Comparison of ENCODE assay signal across 1 cellular context in genomic region chr11:5460983-5461621, GRCh38.
TF ChIP-seq lines count a peak whose summit lies in the region.

No MANE protein-coding gene starts in this region.

TF ChIP-seq in K562, 482 proteins besides CTCF, POLR2A, EP300 and RAD21:
- TF ChIP-seq POLR2AphosphoS5 (IDR thresholded peaks at IDR 0.05; ENCODE audit: control insufficient read depth, insufficient read depth, low read depth, low read length) (peak; percentile 50), SMAD4 (CRISPR knock-in tag; conservative IDR thresholded peaks at IDR 0.05) (no peak), FOXP1 (CRISPR knock-in tag; IDR thresholded peaks at IDR 0.05) (no peak), SUPT5H (IDR thresholded peaks at IDR 0.05) (peak; percentile 43; the same call in 1 of the 2 replicates), POLR2G (IDR thresholded peaks at IDR 0.05; ENCODE audit: low read depth, low read length) (peak; percentile 70), HDAC1 (IDR thresholded peaks at IDR 0.05) (no peak), NFIC (IDR thresholded peaks at IDR 0.05) (no peak), IRF2 (CRISPR knock-in tag; IDR thresholded peaks at IDR 0.05) (0 out of 2 replicates have a peak, but pooled peaks have one; percentile 48), ZNF445 (CRISPR knock-in tag; IDR thresholded peaks at IDR 0.05; ENCODE audit: low read depth) (no peak), RBM22 (IDR thresholded peaks at IDR 0.05; ENCODE audit: low read depth, low read length, poor library complexity, severe bottlenecking) (peak; percentile 70), POLR2H (tag; IDR thresholded peaks at IDR 0.05; ENCODE audit: low read depth) (no peak)
- TF ChIP-seq, protein P1, sequence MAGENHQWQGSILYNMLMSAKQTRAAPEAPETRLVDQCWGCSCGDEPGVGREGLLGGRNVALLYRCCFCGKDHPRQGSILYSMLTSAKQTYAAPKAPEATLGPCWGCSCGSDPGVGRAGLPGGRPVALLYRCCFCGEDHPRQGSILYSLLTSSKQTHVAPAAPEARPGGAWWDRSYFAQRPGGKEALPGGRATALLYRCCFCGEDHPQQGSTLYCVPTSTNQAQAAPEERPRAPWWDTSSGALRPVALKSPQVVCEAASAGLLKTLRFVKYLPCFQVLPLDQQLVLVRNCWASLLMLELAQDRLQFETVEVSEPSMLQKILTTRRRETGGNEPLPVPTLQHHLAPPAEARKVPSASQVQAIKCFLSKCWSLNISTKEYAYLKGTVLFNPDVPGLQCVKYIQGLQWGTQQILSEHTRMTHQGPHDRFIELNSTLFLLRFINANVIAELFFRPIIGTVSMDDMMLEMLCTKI (IDR thresholded peaks at IDR 0.05; ENCODE audit: partially characterized antibody) = no peak
- TF ChIP-seq, protein P2, sequence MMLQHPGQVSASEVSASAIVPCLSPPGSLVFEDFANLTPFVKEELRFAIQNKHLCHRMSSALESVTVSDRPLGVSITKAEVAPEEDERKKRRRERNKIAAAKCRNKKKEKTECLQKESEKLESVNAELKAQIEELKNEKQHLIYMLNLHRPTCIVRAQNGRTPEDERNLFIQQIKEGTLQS (IDR thresholded peaks at IDR 0.05) = no peak
- TF ChIP-seq, protein P2 (CRISPR knock-in tag; conservative IDR thresholded peaks at IDR 0.05) = no peak
- TF ChIP-seq, protein P3, sequence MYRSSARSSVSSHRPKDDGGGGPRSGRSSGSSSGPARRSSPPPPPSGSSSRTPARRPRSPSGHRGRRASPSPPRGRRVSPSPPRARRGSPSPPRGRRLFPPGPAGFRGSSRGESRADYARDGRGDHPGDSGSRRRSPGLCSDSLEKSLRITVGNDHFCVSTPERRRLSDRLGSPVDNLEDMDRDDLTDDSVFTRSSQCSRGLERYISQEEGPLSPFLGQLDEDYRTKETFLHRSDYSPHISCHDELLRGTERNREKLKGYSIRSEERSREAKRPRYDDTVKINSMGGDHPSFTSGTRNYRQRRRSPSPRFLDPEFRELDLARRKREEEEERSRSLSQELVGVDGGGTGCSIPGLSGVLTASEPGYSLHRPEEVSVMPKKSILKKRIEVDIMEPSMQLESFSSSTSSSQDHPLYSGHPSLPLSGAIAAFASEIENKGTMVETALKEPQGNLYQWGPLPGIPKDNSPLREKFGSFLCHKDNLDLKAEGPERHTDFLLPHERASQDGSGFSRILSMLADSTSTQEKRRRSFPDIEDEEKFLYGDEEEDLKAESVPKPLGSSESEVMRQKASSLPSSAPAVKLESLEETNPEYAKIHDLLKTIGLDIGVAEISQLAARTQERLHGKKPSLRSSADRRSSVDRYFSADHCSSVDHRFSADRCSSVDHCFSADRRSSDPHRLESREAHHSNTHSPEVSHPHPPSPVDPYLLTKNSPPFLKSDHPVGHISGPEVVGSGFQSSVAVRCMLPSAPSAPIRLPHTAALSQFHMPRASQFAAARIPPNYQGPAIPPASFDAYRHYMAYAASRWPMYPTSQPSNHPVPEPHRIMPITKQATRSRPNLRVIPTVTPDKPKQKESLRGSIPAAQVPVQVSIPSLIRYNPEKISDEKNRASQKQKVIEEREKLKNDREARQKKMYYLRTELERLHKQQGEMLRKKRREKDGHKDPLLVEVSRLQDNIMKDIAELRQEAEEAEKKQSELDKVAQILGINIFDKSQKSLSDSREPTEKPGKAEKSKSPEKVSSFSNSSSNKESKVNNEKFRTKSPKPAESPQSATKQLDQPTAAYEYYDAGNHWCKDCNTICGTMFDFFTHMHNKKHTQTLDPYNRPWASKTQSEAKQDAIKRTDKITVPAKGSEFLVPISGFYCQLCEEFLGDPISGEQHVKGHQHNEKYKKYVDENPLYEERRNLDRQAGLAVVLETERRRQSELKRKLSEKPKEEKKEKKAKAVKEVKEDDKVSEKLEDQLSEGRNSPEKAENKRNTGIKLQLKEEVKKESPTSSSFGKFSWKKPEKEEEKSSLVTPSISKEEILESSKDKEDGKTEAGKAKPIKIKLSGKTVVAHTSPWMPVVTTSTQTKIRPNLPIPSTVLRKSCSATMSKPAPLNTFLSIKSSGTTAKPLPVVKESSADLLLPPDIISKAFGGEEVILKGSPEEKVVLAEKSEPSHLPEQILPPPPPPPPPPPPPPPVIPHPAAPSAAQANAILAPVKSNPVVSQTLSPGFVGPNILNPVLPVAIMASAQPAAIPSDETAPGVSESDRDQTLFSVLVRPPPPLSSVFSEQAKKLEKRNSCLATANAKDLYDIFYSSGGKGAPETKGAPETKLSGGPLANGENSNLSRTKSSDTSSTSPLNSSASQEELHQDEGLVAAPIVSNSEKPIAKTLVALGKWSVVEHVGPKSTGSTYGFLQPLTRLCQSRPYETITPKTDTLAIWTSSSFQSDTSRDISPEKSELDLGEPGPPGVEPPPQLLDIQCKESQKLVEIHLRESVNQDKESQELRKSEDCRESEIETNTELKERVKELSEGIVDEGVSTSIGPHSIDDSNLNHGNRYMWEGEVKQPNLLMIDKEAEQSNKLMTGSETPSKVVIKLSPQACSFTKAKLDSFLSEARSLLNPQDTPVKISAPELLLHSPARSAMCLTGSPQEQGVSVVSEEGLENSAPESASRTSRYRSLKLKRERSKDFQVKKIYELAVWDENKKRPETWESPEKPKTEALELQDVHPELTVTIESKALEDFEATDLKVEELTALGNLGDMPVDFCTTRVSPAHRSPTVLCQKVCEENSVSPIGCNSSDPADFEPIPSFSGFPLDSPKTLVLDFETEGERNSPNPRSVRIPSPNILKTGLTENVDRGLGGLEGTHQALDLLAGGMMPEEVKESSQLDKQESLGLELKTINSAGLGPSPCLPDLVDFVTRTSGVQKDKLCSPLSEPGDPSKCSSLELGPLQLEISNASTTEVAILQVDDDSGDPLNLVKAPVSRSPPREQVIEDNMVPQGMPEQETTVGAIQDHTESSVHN (IDR thresholded peaks at IDR 0.05; ENCODE audit: borderline replicate concordance in 1 of 2, low read depth in 1 of 2) = no peak
